In genomic region chr16:31130899-31131298, GRCh38 we compare ENCODE assay signal across 13 cellular contexts. TPM values are rescaled to one million over a fixed set of nuclear protein-coding genes. Genes with fewer than 3 reads are reported as not detected.
DNase-seq lines count a peak whose midpoint lies in the region; ATAC-seq and TF ChIP-seq lines count a peak whose summit lies in the region.
"Had no signal": no experiment of that assay in that cellular context is flagged by ENCODE, and none has a peak within 500 bp of the region (broad histone marks: within the 10 kb centered on the region; RNA-seq: fewer than 3 reads in every experiment).

No MANE protein-coding gene starts in this region.

- no peak overlapping the region for H3K4me3 ChIP-seq in HUES48 (ENCODE audit: low read depth, low read length)
- no peak overlapping the region for H3K4me3 ChIP-seq in mammary epithelial cell (replicated peaks in 1 of 3; ENCODE audit: insufficient read depth in 1 of 3, low read depth in 2 of 3, low read length in 3 of 3)
- no peak overlapping the region for H3K4me3 ChIP-seq in lower leg skin (ENCODE audit: low read depth, poor library complexity, severe bottlenecking)
- no peak overlapping the region for H3K4me3 ChIP-seq in transverse colon
- no peak overlapping the region for H3K4me3 ChIP-seq in heart right ventricle
- H3K4me3 ChIP-seq: cardiac muscle cell had no signal

- DNase-seq in mammary epithelial cell (peak; percentile 93), lower leg skin (ENCODE audit: low spot score in 2 of 2) (peak; percentile 74 to 91), transverse colon (peak; percentile 92), left cardiac atrium (no peak), NK-92 (lab: John Stamatoyannopoulos, UW; ENCODE audit: unreplicated experiment) (no peak), heart right ventricle (no peak)
- DNase-seq: activated CD4-positive, alpha-beta T cell treated with anti-CD3 and anti-CD28 coated beads for 4 hours; CD8-positive, alpha-beta memory T cell; NCI-H146; nucleus accumbens had no signal

- H3K79me2 ChIP-seq in mammary epithelial cell (ENCODE audit: insufficient read depth, low read length) = peaks cover 31% of the 10 kb centered on the region

- H3K9me3 ChIP-seq in HUES48 (ENCODE audit: control insufficient read depth, insufficient read depth, low read length) (no peaks in the 10 kb centered on the region), mammary epithelial cell (replicated peaks; ENCODE audit: insufficient read depth, low read length) (no peaks in the 10 kb centered on the region), transverse colon (no peaks in the 10 kb centered on the region), heart right ventricle (no peaks in the 10 kb centered on the region)

- no peaks in the 10 kb centered on the region for H3K27me3 ChIP-seq in HUES48 (ENCODE audit: control insufficient read depth, insufficient read depth, low read length)
- H3K27me3 ChIP-seq in mammary epithelial cell (ENCODE audit: insufficient read depth, low read length) = no peaks in the 10 kb centered on the region
- H3K27me3 ChIP-seq in transverse colon = no peaks in the 10 kb centered on the region
- no peaks in the 10 kb centered on the region for H3K27me3 ChIP-seq in heart right ventricle
- H3K27me3 ChIP-seq: cardiac muscle cell had no signal

- no peak overlapping the region for H3K9ac ChIP-seq in HUES48 (ENCODE audit: low read depth, low read length)
- H3K9ac ChIP-seq in mammary epithelial cell (ENCODE audit: insufficient read depth, low read length) = peak overlapping the region; percentile 46

- CTCF ChIA-PET in mammary epithelial cell (lab: Charles Lee; ENCODE audit: low non-redundant PET) = no interaction called here

- TF ChIP-seq CTCF in mammary epithelial cell (conservative IDR thresholded peaks at IDR 0.05 in 1 of 2, IDR thresholded peaks at IDR 0.05 in 1 of 2; ENCODE audit: extremely low read depth in 1 of 2, insufficient read depth in 1 of 2, low read depth in 1 of 2, low read length in 2 of 2) (peak in 1 of 2 donors; percentile 11), lower leg skin (IDR thresholded peaks at IDR 0.05) (no peak), transverse colon (IDR thresholded peaks at IDR 0.05) (peak in 1 of 5 experiments; percentile 11), heart right ventricle (IDR thresholded peaks at IDR 0.05) (no peak)

- intact Hi-C loops in mammary epithelial cell (cut with micrococcal nuclease) (loop anchor here (1.0 kb wide), 2 partner anchors 13 to 37 kb away; partner anchors contain the start of gene VKORC1), lower leg skin (cut with DNase I; ENCODE audit: low total_unique reads) (no loop called here), transverse colon (cut with DNase I; ENCODE audit: low total_unique reads) (no loop called here), left cardiac atrium (cut with DNase I) (no loop called here), heart right ventricle (cut with DNase I) (no loop called here)

- H3K27ac ChIP-seq in HUES48 (ENCODE audit: low read depth, low read length) = peak overlapping the region; percentile 57
- H3K27ac ChIP-seq in mammary epithelial cell (ENCODE audit: insufficient read depth, low read depth, low read length) = peak overlapping the region; percentile 40
- peak overlapping the region; percentile 91 to 94 (median 93) for H3K27ac ChIP-seq in transverse colon
- H3K27ac ChIP-seq in heart right ventricle = peak overlapping the region in 1 of 10 donors; percentile 97
- H3K27ac ChIP-seq: cardiac muscle cell had no signal

- BruUV-seq in mammary epithelial cell (replicated peaks; lab: Mats Ljungman, UMichigan) = no TSS peak

- H2AFZ ChIP-seq in mammary epithelial cell (ENCODE audit: low read depth, low read length) = no peak overlapping the region

- ATAC-seq in left cardiac atrium (no peak), heart right ventricle (no peak)

- TF ChIP-seq POLR2A in lower leg skin (IDR thresholded peaks at IDR 0.05) (no peak), transverse colon (IDR thresholded peaks at IDR 0.05) (peak; percentile 31)

- H3K4me1 ChIP-seq in HUES48 (ENCODE audit: control insufficient read depth, insufficient read depth, low read length) = peaks cover 27% of the 10 kb centered on the region
- H3K4me1 ChIP-seq in mammary epithelial cell (ENCODE audit: insufficient read depth, low read length) = peaks cover 60% of the 10 kb centered on the region
- H3K4me1 ChIP-seq in transverse colon = peaks cover 29 to 76% (median 67%) of the 10 kb centered on the region in 4 donors
- H3K4me1 ChIP-seq in heart right ventricle = peaks cover 3 to 63% (median 40%) of the 10 kb centered on the region in 9 donors

- H3K4me2 ChIP-seq in mammary epithelial cell (ENCODE audit: insufficient read depth, low read depth, low read length) = peak overlapping the region; percentile 59

- no peaks in the 10 kb centered on the region for H4K20me1 ChIP-seq in mammary epithelial cell (ENCODE audit: insufficient read depth, low read length)

- 5% methylated on average over 2 of the region's 6 CpGs for WGBS in mammary epithelial cell (ENCODE audit: low coverage, missing lambda C conversion rate)
- 57 to 62% methylated on average over 4 to 6 of the region's 6 CpGs for WGBS in lower leg skin, 2 donors
- WGBS in transverse colon (ENCODE audit: low coverage in 1 of 2), 2 donors = 26 to 60% methylated on average over 1 to 6 of the region's 6 CpGs
- 75 to 84% methylated on average over 6 of the region's 6 CpGs for WGBS in heart right ventricle, 2 donors

- in situ Hi-C loops in mammary epithelial cell (cut with MboI; ENCODE audit: low sequenced_read_pairs in 2 of 2) (loop anchor here in 1 of 2 donors (25.0 kb wide), 1 partner anchor 144 kb away; the partner anchor contains the start of gene HSD3B7), transverse colon (cut with MboI; ENCODE audit: low pct_ligation_motif_present in 1 of 4, low pct_unique_long_range_greater_than_20kb in 1 of 4, low sequenced_read_pairs in 3 of 4) (no loop called here)

- dilution Hi-C loops in mammary epithelial cell (cut with HindIII; ENCODE audit: low sequenced_read_pairs) = no loop called here

- H3K36me3 ChIP-seq in HUES48 (ENCODE audit: control insufficient read depth, insufficient read depth, low read length) (peaks cover 31% of the 10 kb centered on the region), mammary epithelial cell (ENCODE audit: insufficient read depth, low read length) (peaks cover 4% of the 10 kb centered on the region), transverse colon (no peaks in the 10 kb centered on the region), heart right ventricle (peaks cover 0 to 69% (median 47%) of the 10 kb centered on the region in 9 donors)

- no peak for TF ChIP-seq EP300 in transverse colon (IDR thresholded peaks at IDR 0.05; ENCODE audit: low read depth)

RNA-seq across cellular contexts. Expression of gene PRSS8, which starts 4.6 kb away (rescaled TPM):
- 10 to 100 TPM; 43.7 to 69.4 TPM for total RNA-seq in mammary epithelial cell
- 66.3 TPM for polyA plus RNA-seq in mammary epithelial cell
- polyA minus RNA-seq in mammary epithelial cell = 52.7 TPM
- total RNA-seq in lower leg skin = 100 to 1,000 TPM; 147 to 223 (median 172) TPM
- total RNA-seq in transverse colon = 100 to 1,000 TPM; 101 to 510 (median 372) TPM
- under 1 TPM in 1 of 2 donors, not detected in 1; 0.21 TPM for total RNA-seq in left cardiac atrium
- total RNA-seq in heart right ventricle = under 1 TPM in 4 of 10 donors, not detected in 6; 0.15 to 0.57 (median 0.25) TPM
- polyA plus RNA-seq in heart right ventricle = under 1 TPM in 1 of 2 donors, not detected in 1; 0.09 TPM
- total RNA-seq: CD8-positive, alpha-beta memory T cell; fibroblast of lung had no signal
- polyA plus RNA-seq: CD8-positive, alpha-beta memory T cell; fibroblast of lung had no signal

RNA-seq across cellular contexts. Expression of gene KAT8, which starts 13.4 kb away (rescaled TPM):
- 10 to 100 TPM; 22.7 to 34.0 TPM for total RNA-seq in mammary epithelial cell
- 23.1 TPM for polyA plus RNA-seq in mammary epithelial cell
- polyA minus RNA-seq in mammary epithelial cell = 17.5 TPM
- 100 to 1,000 TPM in 1 of 4 donors, 10 to 100 TPM in 3; 69.7 to 116 (median 81.7) TPM for total RNA-seq in lower leg skin
- 10 to 100 TPM; 61.0 to 93.5 (median 62.1) TPM for total RNA-seq in transverse colon
- total RNA-seq in left cardiac atrium = 10 to 100 TPM; 57.3 to 74.1 TPM
- total RNA-seq in heart right ventricle = 10 to 100 TPM; 51.9 to 79.9 (median 66.0) TPM
- 100 to 1,000 TPM in 1 of 2 donors, 10 to 100 TPM in 1; 56.3 to 107 TPM for polyA plus RNA-seq in heart right ventricle

RNA-seq across cellular contexts. Expression of gene PRSS36, which starts 19.0 kb away (rescaled TPM):
- total RNA-seq in mammary epithelial cell = under 1 TPM; under 0.01 to 0.35 TPM
- 0.54 TPM for polyA plus RNA-seq in mammary epithelial cell
- not detected for polyA minus RNA-seq in mammary epithelial cell
- 10 to 100 TPM in 1 of 4 donors, 1 to 10 TPM in 3; 2.3 to 10.5 (median 3.3) TPM for total RNA-seq in lower leg skin
- total RNA-seq in transverse colon = 10 to 100 TPM in 1 of 4 donors, 1 to 10 TPM in 2, not detected in 1; 8.1 to 42.3 (median 9.8) TPM
- total RNA-seq in left cardiac atrium = 1 to 10 TPM; 3.0 to 4.2 TPM
- total RNA-seq in heart right ventricle = 1 to 10 TPM in 6 of 10 donors, under 1 TPM in 4; 0.30 to 3.1 (median 1.3) TPM
- polyA plus RNA-seq in heart right ventricle = 1 to 10 TPM; 1.2 to 3.4 TPM

RNA-seq across cellular contexts. Expression of gene BCKDK, which starts 22.7 kb away (rescaled TPM):
- 10 to 100 TPM; 26.3 to 47.8 TPM for total RNA-seq in mammary epithelial cell
- polyA plus RNA-seq in mammary epithelial cell = 52.1 TPM
- polyA minus RNA-seq in mammary epithelial cell = 48.5 TPM
- 10 to 100 TPM; 60.7 to 85.3 (median 78.6) TPM for total RNA-seq in lower leg skin
- 10 to 100 TPM; 46.8 to 56.5 (median 51.3) TPM for total RNA-seq in transverse colon
- total RNA-seq in left cardiac atrium = 10 to 100 TPM; 43.4 to 46.4 TPM
- total RNA-seq in heart right ventricle = 10 to 100 TPM; 62.8 to 90.9 (median 74.7) TPM
- 10 to 100 TPM; 26.1 to 57.2 TPM for polyA plus RNA-seq in heart right ventricle

RNA-seq across cellular contexts. Expression of gene VKORC1, which starts 36.3 kb away (rescaled TPM):
- total RNA-seq in mammary epithelial cell = 10 to 100 TPM; 45.7 to 65.0 TPM
- polyA plus RNA-seq in mammary epithelial cell = 210 TPM
- polyA minus RNA-seq in mammary epithelial cell = 62.7 TPM
- 10 to 100 TPM; 43.7 to 95.5 (median 73.6) TPM for total RNA-seq in lower leg skin
- 10 to 100 TPM; 29.5 to 89.0 (median 72.0) TPM for total RNA-seq in transverse colon
- 10 to 100 TPM; 47.1 to 53.2 TPM for total RNA-seq in left cardiac atrium
- total RNA-seq in heart right ventricle = 10 to 100 TPM; 27.0 to 68.1 (median 31.8) TPM
- 100 to 1,000 TPM in 1 of 2 donors, 10 to 100 TPM in 1; 46.2 to 139 TPM for polyA plus RNA-seq in heart right ventricle

Comparison
In these comparisons a context has a peak if more than half of its experiments do, and no peak if none do; other contexts are left out.
1. DNase-seq: peak in mammary epithelial cell (single experiment), lower leg skin (2 of 2) and transverse colon (single experiment); none in left cardiac atrium (single experiment), NK-92 (single experiment) and heart right ventricle (0 of 2).
2. RNA of gene PRSS8, which starts 4.6 kb away (total RNA-seq): 101 to 510 TPM in transverse colon, 147 to 223 TPM in lower leg skin and 43.7 to 69.4 TPM in mammary epithelial cell; 0.21 TPM in left cardiac atrium and 0.15 to 0.57 TPM in heart right ventricle; every median in the first group is over 10 times any median in the second.